2 cellular contexts compared by ENCODE assay signal in genomic region chr4:80173841-80174240, GRCh38.
TF ChIP-seq lines count a peak whose summit lies in the region.

No MANE protein-coding gene starts in this region.

TF ChIP-seq in SK-N-SH treated with all-trans-retinoic acid at 6 μM for 48 hours, 23 proteins besides CTCF, POLR2A, EP300 and RAD21 (continued from another document):
- no peak for TF ChIP-seq TSHZ2 (CRISPR knock-in tag; IDR thresholded peaks at IDR 0.05)
TF ChIP-seq in SK-N-SH treated with all-trans-retinoic acid at 6 μM for 48 hours: peak in this region for 0.

TF ChIP-seq in SK-N-SH, 30 proteins besides CTCF, POLR2A, EP300 and RAD21 (continued from another document):
- no peak for TF ChIP-seq GATA2 (CRISPR knock-in tag; IDR thresholded peaks at IDR 0.05)
- no peak for TF ChIP-seq CHD2 (IDR thresholded peaks at IDR 0.05; ENCODE audit: low read length, partially characterized antibody)
- no peak for TF ChIP-seq TAF1 (IDR thresholded peaks at IDR 0.05; ENCODE audit: borderline replicate concordance, low read depth, low read length)
- no peak for TF ChIP-seq FOXM1 (IDR thresholded peaks at IDR 0.05; ENCODE audit: low read depth)
- no peak for TF ChIP-seq GABPA (IDR thresholded peaks at IDR 0.05; ENCODE audit: low read depth)
- TF ChIP-seq JUND (IDR thresholded peaks at IDR 0.05) = no peak
- no peak for TF ChIP-seq TCF12 (IDR thresholded peaks at IDR 0.05)
- no peak for TF ChIP-seq FOXJ3 (CRISPR knock-in tag; IDR thresholded peaks at IDR 0.05)
